ENCODE assay signal across 1 cellular context in the genomic region with DNA sequence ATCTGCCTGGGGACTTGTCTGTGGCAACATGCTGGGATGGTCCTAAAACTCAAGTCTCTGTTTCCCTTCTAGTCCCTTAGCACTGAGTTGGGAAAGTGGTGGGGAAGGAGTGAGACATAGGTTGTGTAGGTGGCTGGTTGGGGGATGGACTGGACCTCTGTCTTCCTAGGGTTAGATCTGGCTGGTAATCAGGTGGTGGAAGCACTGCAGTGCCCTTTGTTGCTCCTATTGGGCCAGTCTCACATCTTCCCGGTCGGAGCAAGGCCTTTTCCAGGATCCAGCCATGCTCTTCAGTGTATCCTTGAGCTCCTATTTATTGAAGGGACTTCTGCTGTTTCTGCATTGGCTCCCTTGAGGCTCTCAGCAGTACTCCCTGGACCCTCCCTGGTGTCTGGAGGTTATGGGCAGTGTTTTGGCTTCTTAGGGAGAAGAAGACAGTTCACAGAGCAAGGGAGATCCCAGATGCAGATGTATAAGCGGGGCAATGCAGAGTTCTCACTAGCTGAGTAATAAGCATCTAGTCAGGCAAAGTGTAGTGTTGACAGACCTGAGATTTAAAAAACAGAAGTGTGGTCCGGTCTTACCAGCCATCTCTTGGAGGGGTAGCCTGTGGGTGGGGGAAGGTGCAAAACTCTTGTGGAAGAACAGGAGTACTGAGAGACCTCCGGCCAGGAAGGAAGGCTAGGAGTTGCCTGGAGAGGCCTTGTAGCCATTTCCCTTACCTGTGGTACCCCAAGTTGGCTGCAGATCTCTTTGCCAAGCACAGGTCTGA.
TF ChIP-seq lines count a peak whose summit lies in the region.

No MANE protein-coding gene starts in this region.

TF ChIP-seq in endothelial cell of umbilical vein, 7 proteins besides CTCF, POLR2A, EP300 and RAD21:
- TF ChIP-seq FOS (IDR thresholded peaks at IDR 0.05; ENCODE audit: borderline replicate concordance, insufficient read depth, low read length) = no peak
- no peak for TF ChIP-seq EZH2 (IDR thresholded peaks at IDR 0.05; ENCODE audit: borderline replicate concordance, low read depth, low read length, severe bottlenecking)
- TF ChIP-seq MAX (IDR thresholded peaks at IDR 0.05; ENCODE audit: insufficient read depth, insufficient read length) = no peak
- no peak for TF ChIP-seq MYC (IDR thresholded peaks at IDR 0.05; ENCODE audit: low read depth, low read length)
- TF ChIP-seq POLR2AphosphoS5 (IDR thresholded peaks at IDR 0.05; ENCODE audit: insufficient read depth, low read depth, low read length) = no peak
- no peak for TF ChIP-seq JUN (IDR thresholded peaks at IDR 0.05; ENCODE audit: borderline replicate concordance, insufficient read depth, insufficient read length, low read depth)
